Comparison of ENCODE assay signal across 8 cellular contexts in genomic region chr2:88739985-88740600, GRCh38. TPM values are rescaled to one million over a fixed set of nuclear protein-coding genes. Genes with fewer than 3 reads are reported as not detected.
DNase-seq lines count a peak whose midpoint lies in the region; ATAC-seq and TF ChIP-seq lines count a peak whose summit lies in the region.

No MANE protein-coding gene starts in this region.

- ATAC-seq in HG02678 (IDR thresholded peaks at IDR 0.05; ENCODE audit: unreplicated experiment), result peak; percentile 92

- H3K27me3 Mint-ChIP-seq in brain, result no peaks in the 10 kb centered on the region

- DNase-seq in NK-92 treated with Interleukin-12 subunit alpha and Interleukin-12 subunit beta, amount 100 ng/mL, for 24 hours (lab: John Stamatoyannopoulos, UW), result peak; percentile 37
- DNase-seq in NK-92 (lab: John Stamatoyannopoulos, UW; ENCODE audit: unreplicated experiment) (no peak), NCI-H1694 (lab: John Stamatoyannopoulos, UW) (peak; percentile 46), UCSD-AML1 (lab: John Stamatoyannopoulos, UW; ENCODE audit: unreplicated experiment) (peak; percentile 72), iris pigment epithelial cell (ENCODE audit: low read depth) (peak; percentile 67)
- DNase-seq in stimulated activated CD4-positive, alpha-beta T cell treated with anti-CD3 and anti-CD28 coated beads, Interleukin-1b, Interleukin-23, amount 100 ng/mL, for 24 hours (ENCODE audit: low read depth in 4 of 4, low spot score in 1 of 4), result peak; percentile 49 to 62 (median 56)

- no peak overlapping the region for H3K27ac Mint-ChIP-seq in brain

- H3K9me3 Mint-ChIP-seq in brain, result peaks cover 16 to 40% (median 34%) of the 10 kb centered on the region in 5 experiments

- H3K4me3 Mint-ChIP-seq in brain, result no peak overlapping the region

- H3K36me3 Mint-ChIP-seq in brain, result peaks cover 79% of the 10 kb centered on the region

- peaks cover under 1% of the 10 kb centered on the region for H3K4me1 Mint-ChIP-seq in brain

- TF ChIP-seq CTCF in brain (conservative IDR thresholded peaks at IDR 0.05), result peak; percentile 75 to 88

RNA-seq across cellular contexts. Expression of gene RPIA, which starts 48.6 kb away (rescaled TPM):
- 16.0 TPM for polyA plus RNA-seq in brain (ENCODE audit: insufficient read depth, low read depth, low replicate concordance)
